ENCODE assay signal across 1 cellular context in the genomic region with DNA sequence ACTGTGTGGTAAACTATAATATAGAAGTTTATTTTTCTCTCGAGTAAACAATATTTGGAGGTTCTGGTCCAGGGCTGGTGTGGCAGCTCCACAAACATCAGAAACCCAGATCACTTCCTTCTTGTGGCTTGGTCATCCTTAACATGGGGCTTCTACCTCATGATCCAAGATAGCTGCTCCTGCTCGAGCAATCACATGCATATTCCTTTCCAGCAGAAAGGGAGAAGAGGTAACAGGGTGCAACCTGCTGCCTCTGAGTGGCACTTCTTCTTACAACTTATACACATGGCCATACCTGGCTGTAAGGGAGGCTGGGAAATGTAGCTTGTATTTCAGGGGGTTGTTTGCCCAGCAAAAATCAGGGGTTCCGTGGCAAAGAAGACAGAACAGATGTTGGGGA.
TF ChIP-seq lines count a peak whose summit lies in the region.

No MANE protein-coding gene starts in this region.

TF ChIP-seq in K562, 482 proteins besides CTCF, POLR2A, EP300 and RAD21:
- peak; percentile 78 for TF ChIP-seq RBM25 (IDR thresholded peaks at IDR 0.05; ENCODE audit: low read depth, low read length, severe bottlenecking)
- no peak for TF ChIP-seq SMARCC2 (IDR thresholded peaks at IDR 0.05; ENCODE audit: low read depth)
